1 cellular context compared by ENCODE assay signal in genomic region chr5:132510076-132510475, GRCh38.
A peak's percentile ranks its signal among the peaks of the same experiment; 100 is the strongest.
TF ChIP-seq lines count a peak whose summit lies in the region.

No MANE protein-coding gene starts in this region.

TF ChIP-seq in K562, 482 proteins besides CTCF, POLR2A, EP300 and RAD21 (continues in another document):
- TF ChIP-seq E4F1 (CRISPR knock-in tag; IDR thresholded peaks at IDR 0.05; ENCODE audit: borderline replicate concordance) (no peak), FOXM1 (IDR thresholded peaks at IDR 0.05; ENCODE audit: low read depth) (no peak), FOXM1 (CRISPR knock-in tag; IDR thresholded peaks at IDR 0.05; ENCODE audit: low read depth) (no peak), ZBTB7A (IDR thresholded peaks at IDR 0.05; ENCODE audit: borderline replicate concordance, control insufficient read depth, low read depth, low read length) (no peak), GTF2A2 (tag; IDR thresholded peaks at IDR 0.05) (no peak), CHD1 (IDR thresholded peaks at IDR 0.05; ENCODE audit: low read length) (no peak), THRAP3 (IDR thresholded peaks at IDR 0.05; ENCODE audit: borderline replicate concordance) (no peak), FOSL1 (tag; conservative IDR thresholded peaks at IDR 0.05) (0 out of 2 replicates have a peak, but pooled peaks have one; percentile 22), DACH1 (IDR thresholded peaks at IDR 0.05; ENCODE audit: partially characterized antibody) (peak; percentile 36), RBM15 (IDR thresholded peaks at IDR 0.05; ENCODE audit: insufficient read depth, low read length) (no peak), HDAC3 (IDR thresholded peaks at IDR 0.05; ENCODE audit: borderline replicate concordance, partially characterized antibody) (no peak), THAP12 (CRISPR knock-in tag; IDR thresholded peaks at IDR 0.05) (no peak), ZNF124 (CRISPR knock-in tag; IDR thresholded peaks at IDR 0.05) (no peak), MGA (IDR thresholded peaks at IDR 0.05) (no peak), ATF3 (IDR thresholded peaks at IDR 0.05) (peak; percentile 70), ATF3 (CRISPR knock-in tag; conservative IDR thresholded peaks at IDR 0.05) (no peak), PBX2 (CRISPR knock-in tag; IDR thresholded peaks at IDR 0.05; ENCODE audit: low read depth) (no peak), PBX2 (tag; conservative IDR thresholded peaks at IDR 0.05; ENCODE audit: low read depth) (peak; percentile 33; the same call in 1 of the 2 replicates), REST (CRISPR knock-in tag; IDR thresholded peaks at IDR 0.05; ENCODE audit: low read depth) (no peak), CEBPG (CRISPR knock-in tag; IDR thresholded peaks at IDR 0.05) (no peak), CEBPG (tag; conservative IDR thresholded peaks at IDR 0.05 in 1 of 2, IDR thresholded peaks at IDR 0.05 in 1 of 2) (0 out of 4 replicates have a peak, but pooled peaks of 1 of the 2 experiments have one; percentile 27), MEIS2 (IDR thresholded peaks at IDR 0.05; ENCODE audit: partially characterized antibody) (peak; percentile 58), MXI1 (IDR thresholded peaks at IDR 0.05; ENCODE audit: low read depth, low read length) (no peak)
